Comparison of ENCODE assay signal across 12 cellular contexts in the genomic region with DNA sequence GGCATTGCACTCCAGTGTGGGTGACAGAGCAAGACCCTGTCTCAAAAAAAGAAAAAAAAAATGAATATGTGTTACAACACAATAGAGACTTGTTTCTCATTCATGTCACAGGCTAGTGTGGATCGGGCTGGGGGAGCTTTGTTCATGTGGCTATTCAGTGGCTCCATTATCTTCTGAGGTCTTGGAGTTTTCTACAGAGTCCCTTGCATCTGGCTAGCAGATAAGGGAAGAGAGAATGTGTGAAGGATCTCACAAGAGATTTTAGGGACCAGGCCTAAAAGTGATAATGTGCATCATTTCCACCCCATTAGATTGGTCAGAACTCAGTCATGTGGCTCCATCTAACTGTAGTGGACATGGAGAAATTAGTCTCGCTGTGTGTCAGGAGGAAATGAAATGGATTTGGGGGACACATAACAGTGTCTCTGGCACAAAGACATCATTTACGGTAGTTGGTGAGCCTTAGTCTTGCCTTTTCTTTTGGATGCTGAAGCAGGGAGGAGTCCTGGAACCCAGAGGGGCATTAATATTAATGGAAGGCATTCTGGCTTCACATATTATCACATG. TPM values are rescaled to one million over a fixed set of nuclear protein-coding genes. Genes with fewer than 3 reads are reported as not detected.
DNase-seq lines count a peak whose midpoint lies in the region; ATAC-seq, FAIRE-seq and TF ChIP-seq lines count a peak whose summit lies in the region.
"Had no signal": no experiment of that assay in that cellular context is flagged by ENCODE, and none has a peak within 500 bp of the region (broad histone marks: within the 10 kb centered on the region; RNA-seq: fewer than 3 reads in every experiment).

No MANE protein-coding gene starts in this region.

- TF ChIP-seq EP300 in K562 (IDR thresholded peaks at IDR 0.05; ENCODE audit: low read length) = peak; percentile 27; the same call in 1 of the 2 replicates

- TF ChIP-seq CTCF in left ventricle myocardium inferior (IDR thresholded peaks at IDR 0.05; ENCODE audit: borderline replicate concordance) (no peak), K562 (IDR thresholded peaks at IDR 0.05 in 2 of 3, conservative IDR thresholded peaks at IDR 0.05 in 1 of 3; ENCODE audit: insufficient read depth in 2 of 3, low read depth in 1 of 3, low read length in 3 of 3) (no peak), upper lobe of right lung (IDR thresholded peaks at IDR 0.05) (no peak)

- 53% methylated on average over 3 of the region's 3 CpGs for WGBS in K562 (ENCODE audit: insufficient coverage, low coverage, missing lambda C conversion rate)
- WGBS in mesodermal cell (ENCODE audit: insufficient coverage in 2 of 2), 2 experiments = 83 to 90% methylated on average over 3 of the region's 3 CpGs

- no TSS peak for BruUV-seq in K562 (replicated peaks; lab: Mats Ljungman, UMichigan)

- POLR2A ChIA-PET in K562 (lab: Yijun Ruan, JAX) = interaction anchor here (0.7 kb wide), 2 partner anchors 81 to 438 kb away, joined by 3 read pairs; no protein-coding TSS in a partner anchor

- H3K27me3 ChIP-seq in left ventricle myocardium inferior (ENCODE audit: low read depth) (no peaks in the 10 kb centered on the region), K562 (ENCODE audit: control insufficient read depth in 2 of 2, insufficient read depth in 2 of 2, low read length in 2 of 2) (no peaks in the 10 kb centered on the region), upper lobe of right lung (no peaks in the 10 kb centered on the region)

- in situ Hi-C loops in K562 (cut with MboI) = no loop called here

- no peak for DNase-seq in left ventricle myocardium inferior
- no peak for DNase-seq in left cardiac atrium
- peak in 2 of 4 experiments; percentile 43 to 67 for DNase-seq in K562 (ENCODE audit: extremely low read depth in 1 of 4, low spot score in 3 of 4)
- DNase-seq in upper lobe of right lung = no peak
- DNase-seq in RPMI8226 = no peak
- DNase-seq in GM19238 (ENCODE audit: insufficient read length, low spot score) = no peak
- DNase-seq in activated CD8-positive, alpha-beta memory T cell treated with anti-CD3 and anti-CD28 coated beads for 24 hours = no peak
- DNase-seq: endodermal cell, NCI-H2081 treated with DMSO at 0.1 percent for 48 hours had no signal

- H3K4me3 ChIP-seq in left ventricle myocardium inferior (peak overlapping the region; percentile 2), K562 (no peak overlapping the region), mesodermal cell (ENCODE audit: extremely low read depth, insufficient read depth, low read length, poor library complexity, severe bottlenecking) (no peak overlapping the region), upper lobe of right lung (no peak overlapping the region)

- H3K9ac ChIP-seq in K562 (ENCODE audit: insufficient read depth in 1 of 2, low read depth in 2 of 2, low read length in 2 of 2) = peak overlapping the region in 1 of 2 experiments; percentile 28; a peak in 1 of 4 replicates

- H3K9me3 ChIP-seq in left ventricle myocardium inferior (replicated peaks) (no peaks in the 10 kb centered on the region), K562 (replicated peaks; ENCODE audit: control insufficient read depth, insufficient read depth, low read depth, low read length) (no peaks in the 10 kb centered on the region), mesodermal cell (ENCODE audit: control insufficient read depth, low read length) (no peaks in the 10 kb centered on the region), upper lobe of right lung (no peaks in the 10 kb centered on the region)

- ATAC-seq in left cardiac atrium (no peak), K562 (peak; percentile 64), upper lobe of right lung (no peak)

- peaks cover 84% of the 10 kb centered on the region for H3K36me3 ChIP-seq in left ventricle myocardium inferior
- peaks cover 63% of the 10 kb centered on the region for H3K36me3 ChIP-seq in K562 (ENCODE audit: control insufficient read depth, insufficient read depth, low read length)
- H3K36me3 ChIP-seq in mesodermal cell (ENCODE audit: control insufficient read depth, insufficient read depth, low read length) = peaks cover 39% of the 10 kb centered on the region
- peaks cover 94% of the 10 kb centered on the region for H3K36me3 ChIP-seq in upper lobe of right lung

- FAIRE-seq in K562 (lab: Jason Lieb, UNC) = peak; percentile 73
- FAIRE-seq: D721Med had no signal

- H3K27ac ChIP-seq in left ventricle myocardium inferior (replicated peaks) (peak overlapping the region; percentile 79), K562 (ENCODE audit: extremely low read depth, low read depth, low read length) (peak overlapping the region; percentile 79), mesodermal cell (ENCODE audit: low read depth, low read length, severe bottlenecking) (peak overlapping the region; percentile 94), upper lobe of right lung (peak overlapping the region; percentile 52)
- H3K27ac ChIP-seq: VCaP had no signal

- no peak for TF ChIP-seq POLR2A in K562 (conservative IDR thresholded peaks at IDR 0.05)

- H3K4me2 ChIP-seq in K562 (ENCODE audit: insufficient read depth, low read length) = no peak overlapping the region; the same call in 1 of the 2 replicates

- peaks cover 4% of the 10 kb centered on the region; the same call in 2 of the 3 replicates for H3K79me2 ChIP-seq in K562 (ENCODE audit: control insufficient read depth, insufficient read depth, low read length)

- no peak for TF ChIP-seq RAD21 in K562 (CRISPR knock-in tag; conservative IDR thresholded peaks at IDR 0.05 in 1 of 2, IDR thresholded peaks at IDR 0.05 in 1 of 2)

- peaks cover 76% of the 10 kb centered on the region for H3K4me1 ChIP-seq in left ventricle myocardium inferior
- H3K4me1 ChIP-seq in K562 (replicated peaks in 1 of 2; ENCODE audit: control insufficient read depth in 2 of 2, insufficient read depth in 2 of 2, low read length in 2 of 2) = peaks cover 2 to 16% of the 10 kb centered on the region in 2 experiments; a peak in 3 of 5 replicates
- H3K4me1 ChIP-seq in mesodermal cell (ENCODE audit: control insufficient read depth, insufficient read depth, low read length, poor library complexity, severe bottlenecking) = peaks cover 28% of the 10 kb centered on the region
- peaks cover 59% of the 10 kb centered on the region for H3K4me1 ChIP-seq in upper lobe of right lung

- no peak overlapping the region for H2AFZ ChIP-seq in K562 (ENCODE audit: low read depth, low read length)

- CTCF ChIA-PET in K562 (lab: Yijun Ruan, JAX; ENCODE audit: low intra/inter-chr PET ratio) = no interaction called here

- intact Hi-C loops in left ventricle myocardium inferior (cut with micrococcal nuclease) (no loop called here), left cardiac atrium (cut with DNase I) (no loop called here), K562 (cut with micrococcal nuclease) (no loop called here), upper lobe of right lung (cut with DNase I) (no loop called here)

- H3K9me1 ChIP-seq in K562 (ENCODE audit: control insufficient read depth, insufficient read depth, low read length) = no peaks in the 10 kb centered on the region

- no peaks in the 10 kb centered on the region for H4K20me1 ChIP-seq in K562 (replicated peaks; ENCODE audit: control insufficient read depth, insufficient read depth, low read length)

TF ChIP-seq in K562, 482 proteins besides CTCF, POLR2A, EP300 and RAD21 (continues in another document):
- peak; percentile 63 for TF ChIP-seq CBFA2T2 (conservative IDR thresholded peaks at IDR 0.05)

RNA-seq across cellular contexts. Expression of a gene that starts 32.4 kb away (rescaled TPM):
- 5.4 TPM for total RNA-seq in left ventricle myocardium inferior
- total RNA-seq in left cardiac atrium = 1 to 10 TPM; 7.1 to 9.9 TPM
- total RNA-seq in K562 (2011; cell fraction: chromatin; rRNA removed; ENCODE audit: low replicate concordance) = 75.0 and 98.6 TPM in 2 replicates
- total RNA-seq in K562 (2011; cell fraction: nucleolus; rRNA removed) = 34.9 and 39.4 TPM in 2 replicates
- total RNA-seq in K562 (2011; cell fraction: nucleoplasm; rRNA removed) = 55.7 and 65.5 TPM in 2 replicates
- 10.8 TPM in 2 replicates for total RNA-seq in K562 (2014; rRNA removed)
- total RNA-seq in K562 (2014; rRNA removed; fragmentation: Illumina TruSeq; extraction: Trizol) = 17.4 and 19.7 TPM in 2 replicates
- total RNA-seq in K562 (2015; rRNA removed; fragmentation: Illumina TruSeq; extraction: Trizol) = 10.7 and 12.6 TPM in 2 replicates
- 12.1 and 12.2 TPM in 2 replicates for total RNA-seq in K562 (2021)
- polyA plus RNA-seq in K562 (2011; rRNA removed) = 20.4 and 21.9 TPM in 2 replicates
- 8.4 and 12.9 TPM in 2 replicates for polyA plus RNA-seq in K562 (2011; cell fraction: cytosol; rRNA removed)
- polyA plus RNA-seq in K562 (2011; cell fraction: nucleus; rRNA removed) = 16.1 and 18.3 TPM in 2 replicates
- 7.7 and 9.6 TPM in 2 replicates for polyA plus RNA-seq in K562 (2012)
- 9.9 and 10.6 TPM in 2 replicates for polyA plus RNA-seq in K562 (2014; fragmentation: Illumina TruSeq; extraction: Trizol)
- polyA plus RNA-seq in K562 (2014; fragmentation: Nextera tagmentation; extraction: Ambion mirVana) = 1 to 10 TPM; 7.1 to 7.2 TPM
- polyA plus RNA-seq in K562 (2014; rRNA removed) = 8.0 and 9.9 TPM in 2 replicates
- polyA minus RNA-seq in K562 (2011; rRNA and poly(A)+ RNA removed) = 34.7 TPM in 2 replicates
- polyA minus RNA-seq in K562 (2011; cell fraction: cytosol; rRNA and poly(A)+ RNA removed) = 13.5 and 13.9 TPM in 2 replicates
- polyA minus RNA-seq in K562 (2011; cell fraction: nucleus; rRNA and poly(A)+ RNA removed) = 13.9 and 32.2 TPM in 2 replicates
- 6.2 TPM for polyA plus RNA-seq in mesodermal cell (2013, experiment 1 of 2)
- 4.9 TPM for polyA plus RNA-seq in mesodermal cell (2013, experiment 2 of 2)
- total RNA-seq in upper lobe of right lung = 31.6 TPM

RNA-seq across cellular contexts. Expression of a gene that starts 34.6 kb away (rescaled TPM):
- total RNA-seq in left ventricle myocardium inferior = 238 TPM
- 100 to 1,000 TPM; 195 to 255 TPM for total RNA-seq in left cardiac atrium
- total RNA-seq in K562 (2011; cell fraction: chromatin; rRNA removed; ENCODE audit: low replicate concordance) = 362 and 472 TPM in 2 replicates
- total RNA-seq in K562 (2011; cell fraction: nucleolus; rRNA removed) = 167 and 172 TPM in 2 replicates
- 230 and 255 TPM in 2 replicates for total RNA-seq in K562 (2011; cell fraction: nucleoplasm; rRNA removed)
- total RNA-seq in K562 (2014; rRNA removed) = 46.0 and 48.6 TPM in 2 replicates
- 73.6 and 95.3 TPM in 2 replicates for total RNA-seq in K562 (2014; rRNA removed; fragmentation: Illumina TruSeq; extraction: Trizol)
- 32.9 and 39.4 TPM in 2 replicates for total RNA-seq in K562 (2015; rRNA removed; fragmentation: Illumina TruSeq; extraction: Trizol)
- 66.4 and 78.4 TPM in 2 replicates for total RNA-seq in K562 (2021)
- polyA plus RNA-seq in K562 (2011; rRNA removed) = 55.5 and 102 TPM in 2 replicates
- polyA plus RNA-seq in K562 (2011; cell fraction: cytosol; rRNA removed) = 42.6 and 44.2 TPM in 2 replicates
- 65.0 and 100 TPM in 2 replicates for polyA plus RNA-seq in K562 (2011; cell fraction: nucleus; rRNA removed)
- polyA plus RNA-seq in K562 (2012) = 48.8 and 58.4 TPM in 2 replicates
- polyA plus RNA-seq in K562 (2014; fragmentation: Illumina TruSeq; extraction: Trizol) = 54.0 and 55.1 TPM in 2 replicates
- polyA plus RNA-seq in K562 (2014; fragmentation: Nextera tagmentation; extraction: Ambion mirVana) = 10 to 100 TPM; 27.5 to 30.3 TPM
- 45.6 and 55.9 TPM in 2 replicates for polyA plus RNA-seq in K562 (2014; rRNA removed)
- polyA minus RNA-seq in K562 (2011; rRNA and poly(A)+ RNA removed) = 142 and 164 TPM in 2 replicates
- 41.0 and 53.7 TPM in 2 replicates for polyA minus RNA-seq in K562 (2011; cell fraction: cytosol; rRNA and poly(A)+ RNA removed)
- polyA minus RNA-seq in K562 (2011; cell fraction: nucleus; rRNA and poly(A)+ RNA removed) = 135 and 142 TPM in 2 replicates
- 58.5 TPM for polyA plus RNA-seq in mesodermal cell (2013, experiment 1 of 2)
- polyA plus RNA-seq in mesodermal cell (2013, experiment 2 of 2) = 42.6 TPM
- total RNA-seq in upper lobe of right lung = 316 TPM
